In the genomic region with DNA sequence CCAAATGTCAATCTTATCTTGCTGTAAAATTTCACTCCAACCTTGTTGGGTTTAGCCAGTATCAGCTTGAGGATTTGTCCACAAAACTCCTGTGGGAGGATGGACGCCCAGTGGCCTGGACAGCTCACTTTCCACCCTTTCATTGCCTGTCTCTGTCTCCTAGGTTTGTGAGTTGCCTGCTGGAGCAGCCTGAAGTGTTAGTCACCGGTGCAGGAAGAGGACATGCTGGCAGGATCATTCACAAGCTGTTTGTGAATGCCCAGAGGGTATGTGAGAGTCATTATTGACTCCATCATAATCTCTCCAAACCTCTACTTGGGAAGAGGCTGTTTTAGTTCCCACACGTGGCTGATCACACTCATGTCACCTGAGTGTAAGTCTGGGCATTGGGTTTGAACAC, we compare ENCODE assay signal across 9 cellular contexts.
DNase-seq lines count a peak whose midpoint lies in the region; ATAC-seq, FAIRE-seq and TF ChIP-seq lines count a peak whose summit lies in the region.
"Had no signal": no experiment of that assay in that cellular context is flagged by ENCODE, and none has a peak within 500 bp of the region (broad histone marks: within the 10 kb centered on the region; RNA-seq: fewer than 3 reads in every experiment).

No MANE protein-coding gene starts in this region.

- H3K4me3 ChIP-seq in choroid plexus epithelial cell (ENCODE audit: low read depth, low read length), result no peak overlapping the region
- H3K4me3 ChIP-seq: ascending aorta, right atrium auricular region had no signal

- peak; percentile 75 for DNase-seq in GM04504 (ENCODE audit: low read depth)
- peak; percentile 83 for DNase-seq in NCI-H69 (lab: John Stamatoyannopoulos, UW)
- peak; percentile 73 for DNase-seq in choroid plexus epithelial cell (ENCODE audit: low read depth)
- peak; percentile 19 for DNase-seq in pulmonary artery endothelial cell (ENCODE audit: low read depth, low spot score)
- no peak for DNase-seq in urothelium cell line (ENCODE audit: low spot score)
- no peak for DNase-seq in DMS114 treated with DMSO at 0.1 percent for 48 hours (lab: John Stamatoyannopoulos, UW; ENCODE audit: unreplicated experiment)

- peak; percentile 4 for TF ChIP-seq CTCF in choroid plexus epithelial cell (conservative IDR thresholded peaks at IDR 0.05; ENCODE audit: low read depth, low read length)

- FAIRE-seq in urothelium cell line (lab: Jason Lieb, UNC), result no peak

- ATAC-seq in GM21423 (IDR thresholded peaks at IDR 0.05; ENCODE audit: unreplicated experiment), result no peak

Comparison
In these comparisons a context has a peak if more than half of its experiments do, and no peak if none do; other contexts are left out.
1. DNase-seq: peak in GM04504 (single experiment), NCI-H69 (single experiment), choroid plexus epithelial cell (single experiment) and pulmonary artery endothelial cell (single experiment); none in urothelium cell line (single experiment) and DMS114 treated with DMSO at 0.1 percent for 48 hours (single experiment).